ENCODE assay signal across 22 cellular contexts in the genomic region with DNA sequence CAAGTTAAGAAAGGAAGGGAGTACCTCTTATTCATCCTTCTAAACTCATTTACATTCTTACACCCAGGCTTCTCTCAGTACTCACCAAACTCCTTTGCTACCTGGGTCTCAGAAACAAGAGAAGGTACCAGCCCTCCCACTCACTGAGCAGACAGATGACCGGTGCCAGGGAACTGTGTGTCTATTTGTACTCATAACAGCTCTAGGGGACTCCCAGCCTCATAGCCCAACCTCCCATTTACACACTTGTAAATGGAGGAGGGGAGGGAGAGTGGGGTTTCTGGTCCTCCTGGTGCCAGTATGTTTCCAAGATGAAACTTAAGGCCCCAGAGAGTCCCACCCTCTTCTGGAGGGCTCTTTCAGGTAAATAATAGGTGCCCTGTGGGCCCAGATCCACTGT. TPM values are rescaled to one million over a fixed set of nuclear protein-coding genes. Genes with fewer than 3 reads are reported as not detected.
A peak's percentile ranks its signal among the peaks of the same experiment; 100 is the strongest.
DNase-seq lines count a peak whose midpoint lies in the region; ATAC-seq, FAIRE-seq and TF ChIP-seq lines count a peak whose summit lies in the region.
"Had no signal": no experiment of that assay in that cellular context is flagged by ENCODE, and none has a peak within 500 bp of the region (broad histone marks: within the 10 kb centered on the region; RNA-seq: fewer than 3 reads in every experiment).

No MANE protein-coding gene starts in this region.

- H3K27ac ChIP-seq in 22Rv1, result peak overlapping the region; percentile 44
- no peak overlapping the region for H3K27ac ChIP-seq in H1 (ENCODE audit: low read depth, low read length)
- no peak overlapping the region for H3K27ac ChIP-seq in neural progenitor cell
- H3K27ac ChIP-seq: KMS-11, left ventricle myocardium inferior had no signal

- TF ChIP-seq POLR2A in H1 (IDR thresholded peaks at IDR 0.05; ENCODE audit: control extremely low read depth in 1 of 2, low read depth in 2 of 2, low read length in 2 of 2), result no peak

- no peaks in the 10 kb centered on the region for H3F3A ChIP-seq in neural progenitor cell (ENCODE audit: low read depth)

- H3K4me2 ChIP-seq in H1 (ENCODE audit: insufficient read depth in 1 of 2, low read depth in 2 of 2, low read length in 2 of 2) (0 out of 4 replicates have a peak overlapping the region, but pooled peaks of 1 of the 2 experiments have one; percentile 21), neural progenitor cell (no peak overlapping the region)
- H3K4me2 ChIP-seq: KMS-11 had no signal

- H3K4me1 Mint-ChIP-seq in neural progenitor cell, result peaks cover 2% of the 10 kb centered on the region
- H3K4me1 Mint-ChIP-seq: neural crest cell had no signal

- no peak for FAIRE-seq in H1 (lab: Jason Lieb, UNC)
- FAIRE-seq: GM18507 had no signal

- H2AK5ac ChIP-seq in H1 (ENCODE audit: low read depth, low read length), result no peak overlapping the region

- intact Hi-C loops in mucosa of descending colon (cut with DNase I, micrococcal nuclease), result no loop called here

- H3K36me3 Mint-ChIP-seq in neural progenitor cell, result no peaks in the 10 kb centered on the region
- H3K36me3 Mint-ChIP-seq: activated naive CD4-positive, alpha-beta T cell treated with anti-CD3 and anti-CD28 coated beads, Interleukin-2, amount 50 U/mL, for 72 hours had no signal

- no peak overlapping the region for H4K5ac ChIP-seq in H1 (ENCODE audit: insufficient read length, low read depth, low read length)

- H3K79me2 ChIP-seq in H1 (ENCODE audit: control insufficient read depth in 1 of 2, insufficient read depth in 2 of 2, low read length in 2 of 2), result no peaks in the 10 kb centered on the region
- no peaks in the 10 kb centered on the region for H3K79me2 ChIP-seq in neural progenitor cell (ENCODE audit: low read depth)

- no peak overlapping the region for H3K56ac ChIP-seq in H1 (replicated peaks; ENCODE audit: insufficient read length, low read depth, low read length)

- H2BK15ac ChIP-seq in H1 (ENCODE audit: low read length), result no peak overlapping the region

- H2AFZ ChIP-seq in H1 (ENCODE audit: low read length) (peak overlapping the region; percentile 71; the same call in 1 of the 2 replicates), neural progenitor cell (replicated peaks) (no peak overlapping the region)

- no peaks in the 10 kb centered on the region for H3K23me2 ChIP-seq in H1 (ENCODE audit: low read depth, low read length)

- no peak overlapping the region for H3K4me3 Mint-ChIP-seq in neural progenitor cell
- H3K4me3 Mint-ChIP-seq: neural crest cell; T-helper 1 cell treated with Interleukin-12 subunit alpha and Interleukin-12 subunit beta and Interleukin-4 antibody, amounts not matched to agents 30 μg/mL and 1 μg/mL, for 36 hours had no signal

- H3K9me3 ChIP-seq in H1 (ENCODE audit: insufficient read depth in 2 of 2, low read depth in 1 of 2, low read length in 1 of 2), result no peaks in the 10 kb centered on the region
- H3K9me3 ChIP-seq in neural progenitor cell (ENCODE audit: low read depth), result no peaks in the 10 kb centered on the region
- no peaks in the 10 kb centered on the region for H3K9me3 ChIP-seq in mucosa of descending colon
- H3K9me3 ChIP-seq: left ventricle myocardium inferior had no signal

- H2BK120ac ChIP-seq in H1 (replicated peaks; ENCODE audit: low read depth, low read length), result no peak overlapping the region

- H4K8ac ChIP-seq in H1 (ENCODE audit: extremely low read depth, insufficient read depth, low read length), result no peak overlapping the region

- ATAC-seq in GM18858 (IDR thresholded peaks at IDR 0.05; ENCODE audit: unreplicated experiment), result peak; percentile 54
- peak; percentile 52 for ATAC-seq in HG02938 (IDR thresholded peaks at IDR 0.05; ENCODE audit: unreplicated experiment)
- ATAC-seq in mucosa of descending colon, result no peak
- ATAC-seq: activated naive CD4-positive, alpha-beta T cell treated with anti-CD3 and anti-CD28 coated beads, Interleukin-2, amount 50 U/mL, for 72 hours; Panc1 had no signal

- H2BK12ac ChIP-seq in H1 (ENCODE audit: low read depth, low read length), result peak overlapping the region; percentile 84; the same call in 1 of the 2 replicates

- H3K9ac ChIP-seq in H1 (replicated peaks in 1 of 4; ENCODE audit: extremely low read depth in 1 of 4, low read depth in 3 of 4, low read length in 3 of 4), result no peak overlapping the region
- no peak overlapping the region for H3K9ac ChIP-seq in neural progenitor cell
- H3K9ac ChIP-seq: KMS-11 had no signal

- POLR2A ChIA-PET in H1 (lab: Charles Lee; ENCODE audit: partially characterized antibody), result interaction anchor here (0.8 kb wide), 1 partner anchor 9 kb away, joined by 3 read pairs; no protein-coding TSS in a partner anchor

- no peak for DNase-seq in H1 (ENCODE audit: low read depth in 1 of 2, low spot score in 2 of 2)
- no peak for DNase-seq in neural progenitor cell (ENCODE audit: low spot score)
- DNase-seq in mucosa of descending colon, result no peak
- DNase-seq in Ammon's horn (ENCODE audit: low spot score), result no peak
- no peak for DNase-seq in NCI-H2029 (lab: John Stamatoyannopoulos, UW)
- DNase-seq: activated CD4-positive, alpha-beta T cell treated with anti-CD3 and anti-CD28 coated beads, Interleukin-2, amount 50 U/mL, for 1 hour; aorta; central memory CD4-positive, alpha-beta T cell; left ventricle myocardium inferior; MV-4-11; NCI-H1930; posterior cingulate gyrus had no signal

- TF ChIP-seq EP300 in H1 (IDR thresholded peaks at IDR 0.05; ENCODE audit: borderline replicate concordance in 1 of 2, low read depth in 2 of 2, low read length in 2 of 2), result no peak

- no peaks in the 10 kb centered on the region for H3K36me3 ChIP-seq in H1 (ENCODE audit: control insufficient read depth in 2 of 4, insufficient read depth in 4 of 4, low read length in 3 of 4)
- H3K36me3 ChIP-seq in neural progenitor cell, result no peaks in the 10 kb centered on the region
- H3K36me3 ChIP-seq in mucosa of descending colon (ENCODE audit: low read depth), result no peaks in the 10 kb centered on the region
- H3K36me3 ChIP-seq: left ventricle myocardium inferior had no signal

- peaks cover 9% of the 10 kb centered on the region for H3K27me3 Mint-ChIP-seq in neural progenitor cell (ENCODE audit: insufficient read depth, low read depth)

- H3K23ac ChIP-seq in H1 (ENCODE audit: insufficient read length), result no peak overlapping the region

- no peaks in the 10 kb centered on the region for H3K9me3 Mint-ChIP-seq in neural progenitor cell
- H3K9me3 Mint-ChIP-seq: activated naive CD4-positive, alpha-beta T cell treated with anti-CD3 and anti-CD28 coated beads, Interleukin-2, amount 50 U/mL, for 72 hours; neural crest cell; T-helper 1 cell treated with Interleukin-12 subunit alpha and Interleukin-12 subunit beta and Interleukin-4 antibody, amounts not matched to agents 30 μg/mL and 1 μg/mL, for 36 hours had no signal

- H3K27ac Mint-ChIP-seq in neural progenitor cell, result no peak overlapping the region
- H3K27ac Mint-ChIP-seq: activated naive CD4-positive, alpha-beta T cell treated with anti-CD3 and anti-CD28 coated beads, Interleukin-2, amount 50 U/mL, for 72 hours; T-helper 1 cell treated with Interleukin-12 subunit alpha and Interleukin-12 subunit beta and Interleukin-4 antibody, amounts not matched to agents 30 μg/mL and 1 μg/mL, for 36 hours had no signal

- 85% methylated on average over 1 of the region's 1 CpG; no CpG with 5 or more reads in 1 of the 2 experiments for WGBS in H1 (ENCODE audit: extremely low coverage in 1 of 2, insufficient coverage in 1 of 2, insufficient read length in 1 of 2, insufficient replicate concordance in 2 of 2, low coverage in 1 of 2, low lambda C conversion rate in 2 of 2, missing lambda C conversion rate in 1 of 2), 2 experiments

- no peak overlapping the region for H3K4ac ChIP-seq in H1 (replicated peaks; ENCODE audit: insufficient read length, low read depth, low read length)

- TF ChIP-seq CTCF in 22Rv1 (IDR thresholded peaks at IDR 0.05) (no peak), H1 (IDR thresholded peaks at IDR 0.05; ENCODE audit: control extremely low read depth in 1 of 3, insufficient read depth in 1 of 3, low read depth in 1 of 3, low read length in 3 of 3) (no peak), neural progenitor cell (IDR thresholded peaks at IDR 0.05) (no peak), mucosa of descending colon (IDR thresholded peaks at IDR 0.05) (no peak)

- H3K18ac ChIP-seq in H1 (ENCODE audit: extremely low read depth, low read length), result no peak overlapping the region; the same call in none of the 2 replicates

- no peak for TF ChIP-seq RAD21 in H1 (IDR thresholded peaks at IDR 0.05 in 1 of 2, conservative IDR thresholded peaks at IDR 0.05 in 1 of 2; ENCODE audit: low read depth in 2 of 2, low read length in 2 of 2)

- CTCF ChIA-PET in H1 (lab: Charles Lee; ENCODE audit: partially characterized antibody), result interaction anchor here (2.3 kb wide), 1 partner anchor 23 kb away, joined by 6 read pairs; no protein-coding TSS in a partner anchor

- peak overlapping the region; percentile 67; the same call in 1 of the 2 replicates for H2BK20ac ChIP-seq in H1 (ENCODE audit: low read length)

- H3K27me3 ChIP-seq in H1 (replicated peaks in 1 of 4; ENCODE audit: control insufficient read depth in 3 of 4, extremely low read depth in 1 of 4, insufficient read depth in 3 of 4, low read length in 3 of 4), result no peaks in the 10 kb centered on the region
- no peaks in the 10 kb centered on the region for H3K27me3 ChIP-seq in neural progenitor cell

- H3K4me1 ChIP-seq in H1 (replicated peaks in 1 of 4; ENCODE audit: control insufficient read depth in 3 of 4, insufficient read depth in 4 of 4, low read length in 3 of 4) (peaks cover 0 to 15% (median 6%) of the 10 kb centered on the region in 4 experiments; a peak in 4 of 7 replicates), neural progenitor cell (peaks cover 5% of the 10 kb centered on the region), mucosa of descending colon (ENCODE audit: low read depth) (no peaks in the 10 kb centered on the region)

- no peaks in the 10 kb centered on the region for H3K79me1 ChIP-seq in H1 (ENCODE audit: low read depth, low read length)

- no peak overlapping the region for H3K14ac ChIP-seq in H1 (ENCODE audit: insufficient read length)

- peak overlapping the region; percentile 72; the same call in 1 of the 2 replicates for H2BK5ac ChIP-seq in H1 (ENCODE audit: low read depth, low read length)

- H4K20me1 ChIP-seq in H1 (replicated peaks in 1 of 2; ENCODE audit: control insufficient read depth in 1 of 2, insufficient read depth in 2 of 2, low read length in 2 of 2), result no peaks in the 10 kb centered on the region
- no peaks in the 10 kb centered on the region for H4K20me1 ChIP-seq in neural progenitor cell (ENCODE audit: low read depth)

- H4K91ac ChIP-seq in H1 (replicated peaks; ENCODE audit: insufficient read length, low read length), result no peak overlapping the region

- H3K4me3 ChIP-seq in H1 (ENCODE audit: extremely low read depth in 1 of 4, insufficient read depth in 2 of 4, low read depth in 3 of 4, low read length in 4 of 4), result no peak overlapping the region
- no peak overlapping the region for H3K4me3 ChIP-seq in neural progenitor cell
- H3K4me3 ChIP-seq in mucosa of descending colon, result no peak overlapping the region
- H3K4me3 ChIP-seq: left ventricle myocardium inferior had no signal

RNA-seq across cellular contexts. Expression of gene SIGLEC15, which starts 42.8 kb away (rescaled TPM):
- total RNA-seq in H1 (2021; fragmentation: NEBNext Ultra II Directional; extraction: Animal tissue kit (Norgen Biotek cat#: 25700)), result 0.37 and 0.54 TPM in 2 replicates
- polyA plus RNA-seq in H1 (2011; rRNA removed), result 0.20 and 0.39 TPM in 2 replicates
- 0.16 TPM for polyA plus RNA-seq in H1 (2011; cell fraction: cytosol; rRNA removed)
- 0.23 TPM for polyA plus RNA-seq in H1 (2011; cell fraction: nucleus; rRNA removed)
- polyA plus RNA-seq in H1 (2012, experiment 1 of 2), result 0.12 to 0.42 TPM (median 0.25 TPM) in 4 replicates
- polyA plus RNA-seq in H1 (2012, experiment 2 of 2), result 0.14 TPM
- polyA plus RNA-seq in H1 (2013, experiment 1 of 2), result 0.24 TPM
- polyA plus RNA-seq in H1 (2013, experiment 2 of 2), result 0.22 TPM
- 0.13 and 0.20 TPM in 2 replicates for polyA minus RNA-seq in H1 (2011; rRNA and poly(A)+ RNA removed)
- not detected for polyA minus RNA-seq in H1 (2011; cell fraction: cytosol; rRNA and poly(A)+ RNA removed)
- polyA minus RNA-seq in H1 (2011; cell fraction: nucleus; rRNA and poly(A)+ RNA removed), result not detected
- not detected in 2 replicates for total RNA-seq in neural progenitor cell (ENCODE audit: low replicate concordance)
- under 1 TPM in 2 of 3 donors, not detected in 1; 0.16 to 0.17 TPM for total RNA-seq in mucosa of descending colon
- total RNA-seq: activated naive CD4-positive, alpha-beta T cell treated with anti-CD3 and anti-CD28 coated beads, Interleukin-2, amount 50 U/mL, for 72 hours; neural crest cell had no signal

RNA-seq across cellular contexts. Expression of gene SLC14A1, which starts 58.7 kb away (rescaled TPM):
- total RNA-seq in H1 (2021; fragmentation: NEBNext Ultra II Directional; extraction: Animal tissue kit (Norgen Biotek cat#: 25700)), result not detected in 2 replicates
- 0.18 and 0.25 TPM in 2 replicates for polyA plus RNA-seq in H1 (2011; rRNA removed)
- 0.12 TPM for polyA plus RNA-seq in H1 (2011; cell fraction: cytosol; rRNA removed)
- 0.51 TPM for polyA plus RNA-seq in H1 (2011; cell fraction: nucleus; rRNA removed)
- polyA plus RNA-seq in H1 (2012, experiment 1 of 2), result 0.04 to 0.39 TPM (median 0.06 TPM) in 3 of 4 replicates, not detected in the other
- not detected for polyA plus RNA-seq in H1 (2012, experiment 2 of 2)
- 0.08 TPM for polyA plus RNA-seq in H1 (2013, experiment 1 of 2)
- polyA plus RNA-seq in H1 (2013, experiment 2 of 2), result 0.07 TPM
- 0.32 TPM in 1 of 2 replicates, not detected in the other for polyA minus RNA-seq in H1 (2011; rRNA and poly(A)+ RNA removed)
- not detected for polyA minus RNA-seq in H1 (2011; cell fraction: cytosol; rRNA and poly(A)+ RNA removed)
- not detected for polyA minus RNA-seq in H1 (2011; cell fraction: nucleus; rRNA and poly(A)+ RNA removed)
- total RNA-seq in neural progenitor cell (ENCODE audit: low replicate concordance), result not detected in 2 replicates
- 1 to 10 TPM in 2 of 3 donors, under 1 TPM in 1; 0.46 to 1.1 (median 1.1) TPM for total RNA-seq in mucosa of descending colon
- total RNA-seq: dermis microvascular lymphatic vessel endothelial cell, neural crest cell had no signal
